In the genomic region with DNA sequence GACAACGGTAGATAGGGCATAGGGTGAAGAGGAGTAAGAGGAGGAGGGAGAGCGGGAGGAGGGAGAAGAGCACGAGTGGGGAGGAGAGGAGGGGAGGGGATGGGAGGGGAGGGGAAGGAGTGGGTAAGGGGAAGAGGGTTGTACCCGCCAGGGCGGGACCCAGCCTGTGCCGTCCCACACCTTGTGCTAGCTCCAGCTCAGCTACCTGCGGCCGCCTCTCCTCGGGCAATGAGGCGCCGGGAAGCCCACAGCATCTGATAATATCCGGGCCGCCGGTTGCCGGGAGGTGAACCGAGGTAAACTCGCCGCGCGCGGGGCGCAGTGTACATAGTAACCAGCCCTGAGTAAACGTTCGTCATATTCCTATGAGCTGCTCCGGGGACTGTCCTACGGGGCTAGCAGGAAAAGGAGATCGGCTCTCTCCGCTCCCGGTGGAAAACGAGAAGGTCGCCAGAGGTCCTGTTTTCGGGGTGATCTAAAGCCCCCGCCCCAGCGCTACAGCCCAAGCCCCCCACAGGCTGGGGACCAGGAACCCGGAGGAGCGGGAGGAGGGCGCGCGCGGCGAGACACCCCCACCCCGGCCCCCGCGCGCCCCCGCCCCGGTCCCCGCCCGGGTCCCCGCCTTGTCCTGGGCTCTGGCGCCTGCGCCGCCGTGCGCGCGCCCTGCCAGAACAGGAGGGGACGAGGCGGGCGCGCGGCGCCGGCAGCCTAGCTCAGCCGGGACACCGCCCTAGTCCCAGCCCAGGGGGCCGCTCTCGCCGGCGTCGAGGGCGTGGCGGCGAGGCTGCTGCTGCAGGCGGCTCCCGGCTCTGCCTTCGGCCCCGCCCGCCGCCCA, we compare ENCODE assay signal across 1 cellular context.
TF ChIP-seq lines count a peak whose summit lies in the region.

A gene (plus strand): TSS at position 669 of the 835 bp plus-strand sequence. CDS start 11,537 bp downstream, outside the sequence.

TF ChIP-seq in HepG2, 621 proteins besides CTCF, POLR2A, EP300 and RAD21 (continued from another document and continues in another):
- TF ChIP-seq, protein P1, sequence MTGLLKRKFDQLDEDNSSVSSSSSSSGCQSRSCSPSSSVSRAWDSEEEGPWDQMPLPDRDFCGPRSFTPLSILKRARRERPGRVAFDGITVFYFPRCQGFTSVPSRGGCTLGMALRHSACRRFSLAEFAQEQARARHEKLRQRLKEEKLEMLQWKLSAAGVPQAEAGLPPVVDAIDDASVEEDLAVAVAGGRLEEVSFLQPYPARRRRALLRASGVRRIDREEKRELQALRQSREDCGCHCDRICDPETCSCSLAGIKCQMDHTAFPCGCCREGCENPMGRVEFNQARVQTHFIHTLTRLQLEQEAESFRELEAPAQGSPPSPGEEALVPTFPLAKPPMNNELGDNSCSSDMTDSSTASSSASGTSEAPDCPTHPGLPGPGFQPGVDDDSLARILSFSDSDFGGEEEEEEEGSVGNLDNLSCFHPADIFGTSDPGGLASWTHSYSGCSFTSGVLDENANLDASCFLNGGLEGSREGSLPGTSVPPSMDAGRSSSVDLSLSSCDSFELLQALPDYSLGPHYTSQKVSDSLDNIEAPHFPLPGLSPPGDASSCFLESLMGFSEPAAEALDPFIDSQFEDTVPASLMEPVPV (CRISPR knock-in tag; IDR thresholded peaks at IDR 0.05), result no peak
- TF ChIP-seq, protein P2, sequence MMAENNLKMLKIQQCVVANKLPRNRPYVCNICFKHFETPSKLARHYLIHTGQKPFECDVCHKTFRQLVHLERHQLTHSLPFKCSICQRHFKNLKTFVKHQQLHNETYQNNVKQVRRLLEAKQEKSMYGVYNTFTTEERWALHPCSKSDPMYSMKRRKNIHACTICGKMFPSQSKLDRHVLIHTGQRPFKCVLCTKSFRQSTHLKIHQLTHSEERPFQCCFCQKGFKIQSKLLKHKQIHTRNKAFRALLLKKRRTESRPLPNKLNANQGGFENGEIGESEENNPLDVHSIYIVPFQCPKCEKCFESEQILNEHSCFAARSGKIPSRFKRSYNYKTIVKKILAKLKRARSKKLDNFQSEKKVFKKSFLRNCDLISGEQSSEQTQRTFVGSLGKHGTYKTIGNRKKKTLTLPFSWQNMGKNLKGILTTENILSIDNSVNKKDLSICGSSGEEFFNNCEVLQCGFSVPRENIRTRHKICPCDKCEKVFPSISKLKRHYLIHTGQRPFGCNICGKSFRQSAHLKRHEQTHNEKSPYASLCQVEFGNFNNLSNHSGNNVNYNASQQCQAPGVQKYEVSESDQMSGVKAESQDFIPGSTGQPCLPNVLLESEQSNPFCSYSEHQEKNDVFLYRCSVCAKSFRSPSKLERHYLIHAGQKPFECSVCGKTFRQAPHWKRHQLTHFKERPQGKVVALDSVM (CRISPR knock-in tag; IDR thresholded peaks at IDR 0.05), result no peak
- TF ChIP-seq TAF1 (CRISPR knock-in tag; IDR thresholded peaks at IDR 0.05) (peak; percentile 37; the same call in 1 of the 2 replicates), DNMT3B (CRISPR knock-in tag; conservative IDR thresholded peaks at IDR 0.05) (no peak), ZNF33B (CRISPR knock-in tag; IDR thresholded peaks at IDR 0.05) (no peak), GPN1 (CRISPR knock-in tag; IDR thresholded peaks at IDR 0.05; ENCODE audit: borderline replicate concordance) (no peak), HOXA7 (CRISPR knock-in tag; IDR thresholded peaks at IDR 0.05) (no peak), KLF9 (CRISPR knock-in tag; IDR thresholded peaks at IDR 0.05; ENCODE audit: low read depth) (no peak), ZBTB7B (CRISPR knock-in tag; IDR thresholded peaks at IDR 0.05) (0 out of 2 replicates have a peak, but pooled peaks have one; percentile 45), ZNF570 (CRISPR knock-in tag; IDR thresholded peaks at IDR 0.05; ENCODE audit: borderline replicate concordance) (no peak), ZNF746 (CRISPR knock-in tag; IDR thresholded peaks at IDR 0.05) (no peak), HOXD1 (CRISPR knock-in tag; IDR thresholded peaks at IDR 0.05) (no peak), ZNF333 (CRISPR knock-in tag; IDR thresholded peaks at IDR 0.05; ENCODE audit: borderline replicate concordance) (no peak), SMAD1 (CRISPR knock-in tag; IDR thresholded peaks at IDR 0.05; ENCODE audit: borderline replicate concordance, low read depth) (no peak; the same call in 1 of the 2 replicates), RBAK (CRISPR knock-in tag; IDR thresholded peaks at IDR 0.05) (no peak), ZNF354B (CRISPR knock-in tag; IDR thresholded peaks at IDR 0.05) (no peak), YEATS4 (CRISPR knock-in tag; IDR thresholded peaks at IDR 0.05; ENCODE audit: borderline replicate concordance) (0 out of 2 replicates have a peak, but pooled peaks have one; percentile 58), SMAD3 (CRISPR knock-in tag; IDR thresholded peaks at IDR 0.05) (peak; percentile 48; the same call in 1 of the 2 replicates), ARHGAP35 (CRISPR knock-in tag; IDR thresholded peaks at IDR 0.05; ENCODE audit: borderline replicate concordance) (peak; percentile 44; the same call in 1 of the 2 replicates), POLR2G (IDR thresholded peaks at IDR 0.05; ENCODE audit: low read depth, low read length) (peak; percentile 72), MAFK (conservative IDR thresholded peaks at IDR 0.05 in 1 of 2, IDR thresholded peaks at IDR 0.05 in 1 of 2; ENCODE audit: low read length in 2 of 2) (no peak), HMG20B (CRISPR knock-in tag; conservative IDR thresholded peaks at IDR 0.05) (no peak), ATF1 (CRISPR knock-in tag; IDR thresholded peaks at IDR 0.05) (no peak), ELF1 (CRISPR knock-in tag; IDR thresholded peaks at IDR 0.05) (0 out of 2 replicates have a peak, but pooled peaks have one; percentile 19), EED (CRISPR knock-in tag; IDR thresholded peaks at IDR 0.05) (no peak), ADNP (CRISPR knock-in tag; IDR thresholded peaks at IDR 0.05) (no peak), CENPX (CRISPR knock-in tag; IDR thresholded peaks at IDR 0.05) (no peak), KLF15 (CRISPR knock-in tag; IDR thresholded peaks at IDR 0.05; ENCODE audit: borderline replicate concordance) (no peak), SOX6 (IDR thresholded peaks at IDR 0.05) (no peak), SOX6 (CRISPR knock-in tag; IDR thresholded peaks at IDR 0.05) (peak; percentile 43; the same call in 1 of the 2 replicates), ZNF430 (CRISPR knock-in tag; IDR thresholded peaks at IDR 0.05) (no peak), ZNF83 (CRISPR knock-in tag; IDR thresholded peaks at IDR 0.05; ENCODE audit: borderline replicate concordance) (no peak), RBM39 (IDR thresholded peaks at IDR 0.05; ENCODE audit: low read depth, low read length, poor library complexity, severe bottlenecking) (no peak), ZFP1 (CRISPR knock-in tag; IDR thresholded peaks at IDR 0.05) (no peak), KDM5B (CRISPR knock-in tag; IDR thresholded peaks at IDR 0.05; ENCODE audit: borderline replicate concordance) (no peak), GATAD2A (CRISPR knock-in tag; IDR thresholded peaks at IDR 0.05) (peak; percentile 52; the same call in 1 of the 2 replicates), ISL2 (CRISPR knock-in tag; IDR thresholded peaks at IDR 0.05) (no peak; the same call in 1 of the 2 replicates), HMG20A (CRISPR knock-in tag; IDR thresholded peaks at IDR 0.05; ENCODE audit: borderline replicate concordance) (peak; percentile 61; the same call in 1 of the 2 replicates)
- TF ChIP-seq, protein P3, sequence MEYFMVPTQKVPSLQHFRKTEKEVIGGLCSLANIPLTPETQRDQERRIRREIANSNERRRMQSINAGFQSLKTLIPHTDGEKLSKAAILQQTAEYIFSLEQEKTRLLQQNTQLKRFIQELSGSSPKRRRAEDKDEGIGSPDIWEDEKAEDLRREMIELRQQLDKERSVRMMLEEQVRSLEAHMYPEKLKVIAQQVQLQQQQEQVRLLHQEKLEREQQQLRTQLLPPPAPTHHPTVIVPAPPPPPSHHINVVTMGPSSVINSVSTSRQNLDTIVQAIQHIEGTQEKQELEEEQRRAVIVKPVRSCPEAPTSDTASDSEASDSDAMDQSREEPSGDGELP (IDR thresholded peaks at IDR 0.05; ENCODE audit: borderline replicate concordance, low read depth), result peak; percentile 35; the same call in 1 of the 2 replicates
- TF ChIP-seq, protein P4, sequence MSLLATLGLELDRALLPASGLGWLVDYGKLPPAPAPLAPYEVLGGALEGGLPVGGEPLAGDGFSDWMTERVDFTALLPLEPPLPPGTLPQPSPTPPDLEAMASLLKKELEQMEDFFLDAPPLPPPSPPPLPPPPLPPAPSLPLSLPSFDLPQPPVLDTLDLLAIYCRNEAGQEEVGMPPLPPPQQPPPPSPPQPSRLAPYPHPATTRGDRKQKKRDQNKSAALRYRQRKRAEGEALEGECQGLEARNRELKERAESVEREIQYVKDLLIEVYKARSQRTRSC (CRISPR knock-in tag; IDR thresholded peaks at IDR 0.05; ENCODE audit: low read depth), result no peak
- TF ChIP-seq, protein P5, sequence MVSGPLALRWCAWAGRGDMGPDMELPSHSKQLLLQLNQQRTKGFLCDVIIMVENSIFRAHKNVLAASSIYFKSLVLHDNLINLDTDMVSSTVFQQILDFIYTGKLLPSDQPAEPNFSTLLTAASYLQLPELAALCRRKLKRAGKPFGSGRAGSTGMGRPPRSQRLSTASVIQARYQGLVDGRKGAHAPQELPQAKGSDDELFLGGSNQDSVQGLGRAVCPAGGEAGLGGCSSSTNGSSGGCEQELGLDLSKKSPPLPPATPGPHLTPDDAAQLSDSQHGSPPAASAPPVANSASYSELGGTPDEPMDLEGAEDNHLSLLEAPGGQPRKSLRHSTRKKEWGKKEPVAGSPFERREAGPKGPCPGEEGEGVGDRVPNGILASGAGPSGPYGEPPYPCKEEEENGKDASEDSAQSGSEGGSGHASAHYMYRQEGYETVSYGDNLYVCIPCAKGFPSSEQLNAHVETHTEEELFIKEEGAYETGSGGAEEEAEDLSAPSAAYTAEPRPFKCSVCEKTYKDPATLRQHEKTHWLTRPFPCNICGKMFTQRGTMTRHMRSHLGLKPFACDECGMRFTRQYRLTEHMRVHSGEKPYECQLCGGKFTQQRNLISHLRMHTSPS (CRISPR knock-in tag; IDR thresholded peaks at IDR 0.05; ENCODE audit: low read depth), result no peak
- TF ChIP-seq, protein P6, sequence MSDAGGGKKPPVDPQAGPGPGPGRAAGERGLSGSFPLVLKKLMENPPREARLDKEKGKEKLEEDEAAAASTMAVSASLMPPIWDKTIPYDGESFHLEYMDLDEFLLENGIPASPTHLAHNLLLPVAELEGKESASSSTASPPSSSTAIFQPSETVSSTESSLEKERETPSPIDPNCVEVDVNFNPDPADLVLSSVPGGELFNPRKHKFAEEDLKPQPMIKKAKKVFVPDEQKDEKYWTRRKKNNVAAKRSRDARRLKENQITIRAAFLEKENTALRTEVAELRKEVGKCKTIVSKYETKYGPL (CRISPR knock-in tag; IDR thresholded peaks at IDR 0.05), result no peak
- TF ChIP-seq, protein P7, sequence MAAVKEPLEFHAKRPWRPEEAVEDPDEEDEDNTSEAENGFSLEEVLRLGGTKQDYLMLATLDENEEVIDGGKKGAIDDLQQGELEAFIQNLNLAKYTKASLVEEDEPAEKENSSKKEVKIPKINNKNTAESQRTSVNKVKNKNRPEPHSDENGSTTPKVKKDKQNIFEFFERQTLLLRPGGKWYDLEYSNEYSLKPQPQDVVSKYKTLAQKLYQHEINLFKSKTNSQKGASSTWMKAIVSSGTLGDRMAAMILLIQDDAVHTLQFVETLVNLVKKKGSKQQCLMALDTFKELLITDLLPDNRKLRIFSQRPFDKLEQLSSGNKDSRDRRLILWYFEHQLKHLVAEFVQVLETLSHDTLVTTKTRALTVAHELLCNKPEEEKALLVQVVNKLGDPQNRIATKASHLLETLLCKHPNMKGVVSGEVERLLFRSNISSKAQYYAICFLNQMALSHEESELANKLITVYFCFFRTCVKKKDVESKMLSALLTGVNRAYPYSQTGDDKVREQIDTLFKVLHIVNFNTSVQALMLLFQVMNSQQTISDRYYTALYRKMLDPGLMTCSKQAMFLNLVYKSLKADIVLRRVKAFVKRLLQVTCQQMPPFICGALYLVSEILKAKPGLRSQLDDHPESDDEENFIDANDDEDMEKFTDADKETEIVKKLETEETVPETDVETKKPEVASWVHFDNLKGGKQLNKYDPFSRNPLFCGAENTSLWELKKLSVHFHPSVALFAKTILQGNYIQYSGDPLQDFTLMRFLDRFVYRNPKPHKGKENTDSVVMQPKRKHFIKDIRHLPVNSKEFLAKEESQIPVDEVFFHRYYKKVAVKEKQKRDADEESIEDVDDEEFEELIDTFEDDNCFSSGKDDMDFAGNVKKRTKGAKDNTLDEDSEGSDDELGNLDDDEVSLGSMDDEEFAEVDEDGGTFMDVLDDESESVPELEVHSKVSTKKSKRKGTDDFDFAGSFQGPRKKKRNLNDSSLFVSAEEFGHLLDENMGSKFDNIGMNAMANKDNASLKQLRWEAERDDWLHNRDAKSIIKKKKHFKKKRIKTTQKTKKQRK (IDR thresholded peaks at IDR 0.05; ENCODE audit: low read length), result no peak
- TF ChIP-seq, protein P8, sequence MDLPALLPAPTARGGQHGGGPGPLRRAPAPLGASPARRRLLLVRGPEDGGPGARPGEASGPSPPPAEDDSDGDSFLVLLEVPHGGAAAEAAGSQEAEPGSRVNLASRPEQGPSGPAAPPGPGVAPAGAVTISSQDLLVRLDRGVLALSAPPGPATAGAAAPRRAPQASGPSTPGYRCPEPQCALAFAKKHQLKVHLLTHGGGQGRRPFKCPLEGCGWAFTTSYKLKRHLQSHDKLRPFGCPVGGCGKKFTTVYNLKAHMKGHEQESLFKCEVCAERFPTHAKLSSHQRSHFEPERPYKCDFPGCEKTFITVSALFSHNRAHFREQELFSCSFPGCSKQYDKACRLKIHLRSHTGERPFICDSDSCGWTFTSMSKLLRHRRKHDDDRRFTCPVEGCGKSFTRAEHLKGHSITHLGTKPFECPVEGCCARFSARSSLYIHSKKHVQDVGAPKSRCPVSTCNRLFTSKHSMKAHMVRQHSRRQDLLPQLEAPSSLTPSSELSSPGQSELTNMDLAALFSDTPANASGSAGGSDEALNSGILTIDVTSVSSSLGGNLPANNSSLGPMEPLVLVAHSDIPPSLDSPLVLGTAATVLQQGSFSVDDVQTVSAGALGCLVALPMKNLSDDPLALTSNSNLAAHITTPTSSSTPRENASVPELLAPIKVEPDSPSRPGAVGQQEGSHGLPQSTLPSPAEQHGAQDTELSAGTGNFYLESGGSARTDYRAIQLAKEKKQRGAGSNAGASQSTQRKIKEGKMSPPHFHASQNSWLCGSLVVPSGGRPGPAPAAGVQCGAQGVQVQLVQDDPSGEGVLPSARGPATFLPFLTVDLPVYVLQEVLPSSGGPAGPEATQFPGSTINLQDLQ (CRISPR knock-in tag; IDR thresholded peaks at IDR 0.05), result no peak
- TF ChIP-seq, protein P9, sequence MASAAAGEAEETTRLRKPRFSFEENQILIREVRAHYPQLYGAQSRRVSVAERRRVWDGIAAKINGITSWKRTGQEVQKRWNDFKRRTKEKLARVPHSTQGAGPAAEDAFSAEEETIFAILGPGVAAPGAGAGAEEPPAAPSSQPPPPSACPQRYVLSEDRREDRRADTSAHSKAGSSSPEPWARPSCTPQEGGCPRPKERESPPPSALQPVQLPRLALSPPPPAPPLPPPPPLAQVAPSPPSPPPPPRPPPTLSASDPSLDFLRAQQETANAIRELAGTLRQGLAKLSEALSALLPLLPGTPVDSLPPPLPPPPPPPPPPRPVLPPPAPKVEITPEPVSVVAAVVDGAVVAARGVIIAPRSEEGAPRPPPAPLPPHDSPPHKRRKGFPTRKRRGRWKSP (CRISPR knock-in tag; IDR thresholded peaks at IDR 0.05), result no peak
